In the genomic region with DNA sequence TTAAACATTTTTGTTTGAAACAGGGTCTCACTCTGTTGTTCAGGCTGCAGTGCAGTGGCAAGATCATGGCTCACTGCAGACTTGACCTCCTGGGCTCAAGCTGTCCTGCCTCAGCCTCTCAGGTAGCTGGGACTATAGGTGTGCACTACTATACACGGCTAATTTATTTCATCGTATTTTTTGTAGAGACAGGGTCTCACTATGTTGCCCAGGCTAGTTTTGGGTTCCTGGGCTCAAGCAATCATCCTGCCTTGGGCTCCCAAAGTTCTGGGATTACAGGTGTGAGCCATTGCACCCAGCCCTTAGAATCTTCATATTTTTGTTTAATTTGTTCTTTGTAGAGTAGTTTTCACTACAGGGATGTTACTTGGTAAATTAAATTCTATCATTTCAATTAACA, we compare ENCODE assay signal across 25 cellular contexts.
"Had no signal": no experiment of that assay in that cellular context is flagged by ENCODE, and none has a peak within 500 bp of the region (broad histone marks: within the 10 kb centered on the region; RNA-seq: fewer than 3 reads in every experiment).

No MANE protein-coding gene starts in this region.

- H2AFZ ChIP-seq: neural progenitor cell had no signal

- ATAC-seq: activated T-helper 17 cell treated with anti-CD3 and anti-CD28 coated beads, Interleukin-2, amount 50 U/mL, for 72 hours; effector memory CD8-positive, alpha-beta T cell; gastroesophageal sphincter; left ventricle myocardium superior; psoas muscle; stimulated activated naive B cell treated with anti-CD40 and anti-IgM and Interleukin-4, amounts not matched to agents 10 μg/mL and 1 μg/mL and 100 μg/mL, for 72 hours had no signal

- H3K9me3 ChIP-seq: ascending aorta, gastroesophageal sphincter, psoas muscle, suprapubic skin, tibial nerve had no signal

- H3K27me3 ChIP-seq: ascending aorta, brain microvascular endothelial cell, gastroesophageal sphincter, neural progenitor cell, suprapubic skin, tibial nerve had no signal

- H3K36me3 ChIP-seq: ascending aorta, brain microvascular endothelial cell, gastroesophageal sphincter, neural progenitor cell, suprapubic skin, tibial nerve, WERI-Rb-1 had no signal

- H3K4me1 ChIP-seq: neural progenitor cell had no signal

- H3K4me3 Mint-ChIP-seq: activated CD4-positive, alpha-beta memory T cell treated with anti-CD3 and anti-CD28 coated beads for 36 hours; activated CD4-positive, alpha-beta T cell treated with anti-CD3 and anti-CD28 coated beads, Interleukin-2, amount 10 ng/mL, durations not matched to agents 24 days and 14 days; neural progenitor cell; stimulated activated naive B cell treated with anti-CD40 and anti-IgM and Interleukin-4, amounts not matched to agents 10 μg/mL and 1 μg/mL and 100 μg/mL, for 72 hours had no signal

- H3K4me3 ChIP-seq: ascending aorta, coronary artery, gastroesophageal sphincter, neural progenitor cell, suprapubic skin, tibial nerve had no signal

- DNase-seq: activated CD4-positive, alpha-beta memory T cell treated with anti-CD3 and anti-CD28 coated beads for 36 hours; activated CD4-positive, alpha-beta T cell treated with anti-CD3 and anti-CD28 coated beads, Interleukin-2, amount 10 ng/mL, durations not matched to agents 24 days and 14 days; activated CD4-positive, CD25-positive, alpha-beta regulatory T cell treated with anti-CD3 and anti-CD28 coated beads, Interleukin-2, amount 50 U/mL, for 72 hours; activated CD8-positive, alpha-beta memory T cell treated with anti-CD3 and anti-CD28 coated beads, Interleukin-2, amount 50 U/mL, for 4 hours; activated gamma-delta T cell treated with Interleukin-2 at 50 U/mL for 16 hours; activated T-cell treated with anti-CD3 and anti-CD28 coated beads, Interleukin-2, amount 50 U/mL, for 1 hour; effector memory CD8-positive, alpha-beta T cell; hippocampal formation; left cardiac atrium; left ventricle myocardium superior; psoas muscle; stimulated activated CD4-positive, alpha-beta T cell treated with anti-CD3 and anti-CD28 coated beads, Interleukin-15, amount 100 ng/mL, for 24 hours; stimulated activated CD4-positive, alpha-beta T cell treated with anti-CD3 and anti-CD28 coated beads, Interleukin-2, amount 100 ng/mL, for 24 hours; stimulated activated naive B cell treated with anti-CD40 and anti-IgM and Interleukin-4, amounts not matched to agents 10 μg/mL and 1 μg/mL and 100 μg/mL, for 72 hours; T1000; WERI-Rb-1 had no signal

- H3K27ac ChIP-seq: ascending aorta, brain microvascular endothelial cell, coronary artery, gastroesophageal sphincter, neural progenitor cell, suprapubic skin, WERI-Rb-1 had no signal

- H3K27ac Mint-ChIP-seq: activated CD4-positive, alpha-beta T cell treated with anti-CD3 and anti-CD28 coated beads, Interleukin-2, amount 10 ng/mL, durations not matched to agents 24 days and 14 days; neural progenitor cell; stimulated activated naive B cell treated with anti-CD40 and anti-IgM and Interleukin-4, amounts not matched to agents 10 μg/mL and 1 μg/mL and 100 μg/mL, for 72 hours had no signal

- H3K27me3 Mint-ChIP-seq: activated CD4-positive, alpha-beta memory T cell treated with anti-CD3 and anti-CD28 coated beads for 36 hours; activated CD4-positive, alpha-beta T cell treated with anti-CD3 and anti-CD28 coated beads, Interleukin-2, amount 10 ng/mL, durations not matched to agents 24 days and 14 days; activated naive CD4-positive, alpha-beta T cell treated with anti-CD3 and anti-CD28 coated beads, Interleukin-2, amount 50 U/mL, for 24 hours; activated T-helper 17 cell treated with anti-CD3 and anti-CD28 coated beads, Interleukin-2, amount 50 U/mL, for 72 hours; effector memory CD8-positive, alpha-beta T cell; stimulated activated naive B cell treated with anti-CD40 and anti-IgM and Interleukin-4, amounts not matched to agents 10 μg/mL and 1 μg/mL and 100 μg/mL, for 72 hours had no signal

- H3K9me3 Mint-ChIP-seq: activated CD4-positive, alpha-beta memory T cell treated with anti-CD3 and anti-CD28 coated beads for 36 hours; activated CD4-positive, alpha-beta T cell treated with anti-CD3 and anti-CD28 coated beads, Interleukin-2, amount 10 ng/mL, durations not matched to agents 24 days and 14 days; activated naive CD4-positive, alpha-beta T cell treated with anti-CD3 and anti-CD28 coated beads, Interleukin-2, amount 50 U/mL, for 24 hours; neural progenitor cell; stimulated activated naive B cell treated with anti-CD40 and anti-IgM and Interleukin-4, amounts not matched to agents 10 μg/mL and 1 μg/mL and 100 μg/mL, for 72 hours had no signal

- H3K4me2 ChIP-seq: neural progenitor cell had no signal

- H3K36me3 Mint-ChIP-seq: activated CD4-positive, alpha-beta memory T cell treated with anti-CD3 and anti-CD28 coated beads for 36 hours; activated naive CD4-positive, alpha-beta T cell treated with anti-CD3 and anti-CD28 coated beads, Interleukin-2, amount 50 U/mL, for 24 hours; neural progenitor cell; stimulated activated naive B cell treated with anti-CD40 and anti-IgM and Interleukin-4, amounts not matched to agents 10 μg/mL and 1 μg/mL and 100 μg/mL, for 72 hours had no signal

- H3K9ac ChIP-seq: neural progenitor cell had no signal
